10 cellular contexts compared by ENCODE assay signal in genomic region chr15:62163847-62164499, GRCh38. TPM values are rescaled to one million over a fixed set of nuclear protein-coding genes. Genes with fewer than 3 reads are reported as not detected.
DNase-seq lines count a peak whose midpoint lies in the region; ATAC-seq and TF ChIP-seq lines count a peak whose summit lies in the region.
"Had no signal": no experiment of that assay in that cellular context is flagged by ENCODE, and none has a peak within 500 bp of the region (broad histone marks: within the 10 kb centered on the region; RNA-seq: fewer than 3 reads in every experiment).

No MANE protein-coding gene starts in this region.

- TF ChIP-seq CTCF in mammary epithelial cell (conservative IDR thresholded peaks at IDR 0.05 in 1 of 2, IDR thresholded peaks at IDR 0.05 in 1 of 2; ENCODE audit: extremely low read depth in 1 of 2, insufficient read depth in 1 of 2, low read depth in 1 of 2, low read length in 2 of 2): no peak

- WGBS in mammary epithelial cell (ENCODE audit: low coverage, missing lambda C conversion rate): 10% methylated on average over 15 of the region's 86 CpGs

- H3K79me2 ChIP-seq in mammary epithelial cell (ENCODE audit: insufficient read depth, low read length): no peaks in the 10 kb centered on the region

- ATAC-seq in left lobe of liver (peak; percentile 38), HG03039 (IDR thresholded peaks at IDR 0.05; ENCODE audit: unreplicated experiment) (no peak), GM18907 (IDR thresholded peaks at IDR 0.05; ENCODE audit: unreplicated experiment) (no peak)

- peak overlapping the region in 2 of 3 experiments; percentile 14 to 16 for H3K4me3 ChIP-seq in mammary epithelial cell (replicated peaks in 1 of 3; ENCODE audit: insufficient read depth in 1 of 3, low read depth in 2 of 3, low read length in 3 of 3)

- no peaks in the 10 kb centered on the region for H3K9me3 ChIP-seq in mammary epithelial cell (replicated peaks; ENCODE audit: insufficient read depth, low read length)

- no peak overlapping the region for H3K9ac ChIP-seq in mammary epithelial cell (ENCODE audit: insufficient read depth, low read length)

- peaks cover 10% of the 10 kb centered on the region for H3K4me1 ChIP-seq in mammary epithelial cell (ENCODE audit: insufficient read depth, low read length)

- no TSS peak for BruUV-seq in mammary epithelial cell (replicated peaks; lab: Mats Ljungman, UMichigan)

- H3K27me3 ChIP-seq in mammary epithelial cell (ENCODE audit: insufficient read depth, low read length): peaks cover 35% of the 10 kb centered on the region

- no peak overlapping the region for H3K27ac Mint-ChIP-seq in stimulated activated naive CD8-positive, alpha-beta T cell treated with anti-CD3 and anti-CD28 coated beads, Interleukin-15, Interleukin-2, amounts not matched to agents 100 ng/mL and 50 ng/mL, for 24 hours

- peak overlapping the region; percentile 77 for H3K4me2 ChIP-seq in mammary epithelial cell (ENCODE audit: insufficient read depth, low read depth, low read length)

- dilution Hi-C loops in mammary epithelial cell (cut with HindIII; ENCODE audit: low sequenced_read_pairs): no loop called here

- peaks cover 21% of the 10 kb centered on the region for H3K4me1 Mint-ChIP-seq in stimulated activated naive CD8-positive, alpha-beta T cell treated with anti-CD3 and anti-CD28 coated beads, Interleukin-15, Interleukin-2, amounts not matched to agents 100 ng/mL and 50 ng/mL, for 24 hours (ENCODE audit: low read depth)

- DNase-seq in NCI-H2171 treated with DMSO at 0.1 percent for 48 hours (lab: John Stamatoyannopoulos, UW) (peak; percentile 14), NCI-H2171 (lab: John Stamatoyannopoulos, UW) (no peak), mammary epithelial cell (no peak), left lobe of liver (ENCODE audit: low spot score) (no peak), 8988T (no peak)
- DNase-seq: stimulated activated CD4-positive, alpha-beta T cell treated with anti-CD3 and anti-CD28 coated beads, Interleukin-4, amount 100 ng/mL, for 1 hour had no signal

- peaks cover under 1% of the 10 kb centered on the region for H3K9me3 Mint-ChIP-seq in stimulated activated naive CD8-positive, alpha-beta T cell treated with anti-CD3 and anti-CD28 coated beads, Interleukin-15, Interleukin-2, amounts not matched to agents 100 ng/mL and 50 ng/mL, for 24 hours

- H3K27me3 Mint-ChIP-seq in stimulated activated naive CD8-positive, alpha-beta T cell treated with anti-CD3 and anti-CD28 coated beads, Interleukin-15, Interleukin-2, amounts not matched to agents 100 ng/mL and 50 ng/mL, for 24 hours: peaks cover 81% of the 10 kb centered on the region

- in situ Hi-C loops in mammary epithelial cell (cut with MboI; ENCODE audit: low sequenced_read_pairs in 2 of 2): no loop called here

- no peaks in the 10 kb centered on the region for H3K36me3 Mint-ChIP-seq in stimulated activated naive CD8-positive, alpha-beta T cell treated with anti-CD3 and anti-CD28 coated beads, Interleukin-15, Interleukin-2, amounts not matched to agents 100 ng/mL and 50 ng/mL, for 24 hours (ENCODE audit: low read depth)

- intact Hi-C loops in mammary epithelial cell (cut with micrococcal nuclease): loop anchor here (10.0 kb wide), 1 partner anchor 81 kb away; no protein-coding TSS in a partner anchor

- peak overlapping the region; percentile 40 for H2AFZ ChIP-seq in mammary epithelial cell (ENCODE audit: low read depth, low read length)

- CTCF ChIA-PET in mammary epithelial cell (lab: Charles Lee; ENCODE audit: low non-redundant PET): no interaction called here

- H3K4me3 Mint-ChIP-seq in stimulated activated naive CD8-positive, alpha-beta T cell treated with anti-CD3 and anti-CD28 coated beads, Interleukin-15, Interleukin-2, amounts not matched to agents 100 ng/mL and 50 ng/mL, for 24 hours: peak overlapping the region; percentile 53

- no peaks in the 10 kb centered on the region for H3K36me3 ChIP-seq in mammary epithelial cell (ENCODE audit: insufficient read depth, low read length)

- no peaks in the 10 kb centered on the region for H4K20me1 ChIP-seq in mammary epithelial cell (ENCODE audit: insufficient read depth, low read length)

- no peak overlapping the region for H3K27ac ChIP-seq in mammary epithelial cell (ENCODE audit: insufficient read depth, low read depth, low read length)

RNA-seq across cellular contexts. Expression of gene C2CD4B, which starts 1.1 kb away (rescaled TPM):
- total RNA-seq in mammary epithelial cell (not detected), left lobe of liver (0.75 TPM)
- not detected for polyA plus RNA-seq in mammary epithelial cell
- polyA minus RNA-seq in mammary epithelial cell: not detected
- total RNA-seq: HT1080 had no signal
